ENCODE assay signal across 9 cellular contexts in genomic region chr12:108611884-108612415, GRCh38. TPM values are rescaled to one million over a fixed set of nuclear protein-coding genes. Genes with fewer than 3 reads are reported as not detected.
DNase-seq lines count a peak whose midpoint lies in the region; ATAC-seq and TF ChIP-seq lines count a peak whose summit lies in the region.
"Had no signal": no experiment of that assay in that cellular context is flagged by ENCODE, and none has a peak within 500 bp of the region (broad histone marks: within the 10 kb centered on the region; RNA-seq: fewer than 3 reads in every experiment).

No MANE protein-coding gene starts in this region.

- no peak overlapping the region for H3K4me3 ChIP-seq in epithelial cell of proximal tubule (ENCODE audit: low read depth, low read length)
- no peak overlapping the region for H3K4me3 ChIP-seq in spleen

- H3K27me3 Mint-ChIP-seq in activated CD4-positive, alpha-beta T cell treated with anti-CD3 and anti-CD28 coated beads, Interleukin-2, amount 10 ng/mL, durations not matched to agents 24 days and 14 days = peaks cover 3% of the 10 kb centered on the region

- TF ChIP-seq POLR2A in spleen (IDR thresholded peaks at IDR 0.05) = no peak

- TF ChIP-seq CTCF in epithelial cell of proximal tubule (conservative IDR thresholded peaks at IDR 0.05; ENCODE audit: low read depth, low read length) (peak; percentile 59), spleen (IDR thresholded peaks at IDR 0.05 in 8 of 11, conservative IDR thresholded peaks at IDR 0.05 in 3 of 11) (peak in 10 of 11 experiments; percentile 18 to 71 (median 60))

- intact Hi-C loops in activated CD4-positive, alpha-beta T cell treated with anti-CD3 and anti-CD28 coated beads, Interleukin-2, amount 10 ng/mL, durations not matched to agents 24 days and 14 days (cut with micrococcal nuclease) = no loop called here
- intact Hi-C loops in spleen (cut with DNase I; ENCODE audit: low total_unique reads) = no loop called here

- no peak overlapping the region for H3K27ac ChIP-seq in spleen

- H3K9me3 Mint-ChIP-seq in activated CD4-positive, alpha-beta T cell treated with anti-CD3 and anti-CD28 coated beads, Interleukin-2, amount 10 ng/mL, durations not matched to agents 24 days and 14 days = peaks cover 7% of the 10 kb centered on the region

- H3K27me3 ChIP-seq in spleen (replicated peaks in 1 of 7) = peaks cover 0 to 13% (median 0%) of the 10 kb centered on the region in 7 donors

- peaks cover 0 to 9% (median 7%) of the 10 kb centered on the region in 8 donors for H3K9me3 ChIP-seq in spleen

- DNase-seq in Caki2 (ENCODE audit: low read depth) (peak; percentile 63), HuH-7 (ENCODE audit: low spot score) (peak; percentile 48), epithelial cell of proximal tubule (ENCODE audit: low read depth) (peak; percentile 93), spleen (no peak), NCI-H510A treated with DMSO at 0.1 percent for 48 hours (lab: John Stamatoyannopoulos, UW) (no peak)
- peak; percentile 82 for DNase-seq in activated CD4-positive, alpha-beta T cell treated with anti-CD3 and anti-CD28 coated beads, Interleukin-2, amount 10 ng/mL, durations not matched to agents 24 days and 14 days

- in situ Hi-C loops in Caki2 (cut with HindIII; ENCODE audit: low pct_unique_long_range_greater_than_20kb, low sequenced_read_pairs) = no loop called here

- peaks cover 25% of the 10 kb centered on the region for H3K4me1 Mint-ChIP-seq in activated CD4-positive, alpha-beta T cell treated with anti-CD3 and anti-CD28 coated beads, Interleukin-2, amount 10 ng/mL, durations not matched to agents 24 days and 14 days

- no peak overlapping the region for H3K27ac Mint-ChIP-seq in activated CD4-positive, alpha-beta T cell treated with anti-CD3 and anti-CD28 coated beads, Interleukin-2, amount 10 ng/mL, durations not matched to agents 24 days and 14 days

- WGBS in spleen, 5 donors = 49 to 65% (median 60%) methylated on average over 4 to 5 of the region's 5 CpGs

- peaks cover 18% of the 10 kb centered on the region for H3K36me3 Mint-ChIP-seq in activated CD4-positive, alpha-beta T cell treated with anti-CD3 and anti-CD28 coated beads, Interleukin-2, amount 10 ng/mL, durations not matched to agents 24 days and 14 days (ENCODE audit: low read depth)

- ATAC-seq in GM19397 (IDR thresholded peaks at IDR 0.05; ENCODE audit: unreplicated experiment) (no peak), HG03460 (IDR thresholded peaks at IDR 0.05; ENCODE audit: unreplicated experiment) (no peak)

- no peak overlapping the region for H3K4me3 Mint-ChIP-seq in activated CD4-positive, alpha-beta T cell treated with anti-CD3 and anti-CD28 coated beads, Interleukin-2, amount 10 ng/mL, durations not matched to agents 24 days and 14 days

- peaks cover 10 to 50% (median 31%) of the 10 kb centered on the region in 6 donors for H3K4me1 ChIP-seq in spleen

- no peaks in the 10 kb centered on the region for H3K36me3 ChIP-seq in spleen

RNA-seq across cellular contexts. Expression of gene TMEM119, which starts 14.1 kb away (rescaled TPM):
- not detected in 2 replicates for total RNA-seq in Caki2 (2014; rRNA removed; shearing (Covaris generic); ENCODE audit: low replicate concordance)
- total RNA-seq in activated CD4-positive, alpha-beta T cell treated with anti-CD3 and anti-CD28 coated beads, Interleukin-2, amount 10 ng/mL, durations not matched to agents 24 days and 14 days = 0.47 TPM in 1 of 2 replicates, not detected in the other
- 0.06 TPM in 1 of 2 replicates, not detected in the other for total RNA-seq in epithelial cell of proximal tubule
- total RNA-seq in spleen = 10 to 100 TPM in 5 of 7 donors, 1 to 10 TPM in 2; 8.8 to 23.8 (median 14.1) TPM
- polyA plus RNA-seq in spleen = 10 to 100 TPM; 17.7 to 50.0 (median 34.8) TPM
- total RNA-seq: pulmonary artery endothelial cell had no signal

RNA-seq across cellular contexts. Expression of gene SELPLG, which starts 21.7 kb away (rescaled TPM):
- total RNA-seq in Caki2 (2014; rRNA removed; shearing (Covaris generic); ENCODE audit: low replicate concordance) = not detected in 2 replicates
- total RNA-seq in activated CD4-positive, alpha-beta T cell treated with anti-CD3 and anti-CD28 coated beads, Interleukin-2, amount 10 ng/mL, durations not matched to agents 24 days and 14 days = 47.4 and 49.4 TPM in 2 replicates
- total RNA-seq in epithelial cell of proximal tubule (0.46 and 1.0 TPM in 2 replicates), spleen (100 to 1,000 TPM in 3 of 7 donors, 10 to 100 TPM in 4; 68.4 to 220 (median 91.7) TPM)
- polyA plus RNA-seq in spleen = 10 to 100 TPM; 23.6 to 30.9 (median 23.7) TPM

RNA-seq across cellular contexts. Expression of gene ISCU, which starts 49.6 kb away (rescaled TPM):
- 84.4 and 130 TPM in 2 replicates for total RNA-seq in Caki2 (2014; rRNA removed; shearing (Covaris generic); ENCODE audit: low replicate concordance)
- total RNA-seq in activated CD4-positive, alpha-beta T cell treated with anti-CD3 and anti-CD28 coated beads, Interleukin-2, amount 10 ng/mL, durations not matched to agents 24 days and 14 days = 61.5 and 66.1 TPM in 2 replicates
- total RNA-seq in epithelial cell of proximal tubule (87.5 and 128 TPM in 2 replicates), spleen (100 to 1,000 TPM in 6 of 7 donors, 10 to 100 TPM in 1; 98.9 to 220 (median 144) TPM)
- 100 to 1,000 TPM; 182 to 204 (median 187) TPM for polyA plus RNA-seq in spleen

RNA-seq across cellular contexts. Expression of gene SART3, which starts 51.0 kb away (rescaled TPM):
- total RNA-seq in Caki2 (2014; rRNA removed; shearing (Covaris generic); ENCODE audit: low replicate concordance) = 19.5 and 26.7 TPM in 2 replicates
- total RNA-seq in activated CD4-positive, alpha-beta T cell treated with anti-CD3 and anti-CD28 coated beads, Interleukin-2, amount 10 ng/mL, durations not matched to agents 24 days and 14 days = 89.1 and 90.5 TPM in 2 replicates
- total RNA-seq in epithelial cell of proximal tubule (43.4 and 68.0 TPM in 2 replicates), spleen (100 to 1,000 TPM in 1 of 7 donors, 10 to 100 TPM in 6; 61.4 to 118 (median 72.1) TPM)
- 10 to 100 TPM; 13.1 to 19.8 (median 14.6) TPM for polyA plus RNA-seq in spleen

Comparison
In these comparisons a context has a peak if more than half of its experiments do, and no peak if none do; other contexts are left out.
1. DNase-seq: peak in Caki2 (single experiment), HuH-7 (single experiment), activated CD4-positive, alpha-beta T cell treated with anti-CD3 and anti-CD28 coated beads, Interleukin-2, amount 10 ng/mL, durations not matched to agents 24 days and 14 days (single experiment) and epithelial cell of proximal tubule (single experiment); none in spleen (single experiment) and NCI-H510A treated with DMSO at 0.1 percent for 48 hours (single experiment).
2. RNA of gene SELPLG, which starts 21.7 kb away (total RNA-seq): 68.4 to 220 TPM in spleen and 47.4 to 49.4 TPM in activated CD4-positive, alpha-beta T cell treated with anti-CD3 and anti-CD28 coated beads, Interleukin-2, amount 10 ng/mL, durations not matched to agents 24 days and 14 days; 0.46 to 1.0 TPM in epithelial cell of proximal tubule and not detected in Caki2; every median in the first group is over 10 times any median in the second.